ENCODE assay signal across 14 cellular contexts in the genomic region with DNA sequence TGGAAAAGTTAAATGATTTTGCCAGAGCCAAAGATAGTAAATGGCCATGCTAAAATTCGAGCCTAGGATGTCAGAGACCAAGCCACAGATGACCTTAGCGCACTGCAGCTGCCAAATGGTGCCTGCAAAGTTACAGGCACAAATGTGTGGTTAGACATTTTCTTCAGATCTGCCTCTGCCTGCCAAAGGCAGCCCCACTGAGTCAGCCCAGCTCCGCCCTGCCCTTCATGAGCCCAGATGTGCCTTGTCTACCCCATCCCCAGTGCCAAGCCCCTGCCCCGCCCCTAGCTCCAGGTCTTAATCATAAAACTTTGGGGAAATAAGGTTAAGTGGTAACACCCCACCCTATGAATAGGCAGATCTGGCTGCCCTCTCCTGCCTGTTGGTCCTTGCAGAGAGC.
"Had no signal": no experiment of that assay in that cellular context is flagged by ENCODE, and none has a peak within 500 bp of the region (broad histone marks: within the 10 kb centered on the region; RNA-seq: fewer than 3 reads in every experiment).

No MANE protein-coding gene starts in this region.

- H3K27ac Mint-ChIP-seq: activated naive CD8-positive, alpha-beta T cell treated with anti-CD3 and anti-CD28 coated beads, Interleukin-2, amount 10 ng/mL, durations not matched to agents 7 days and 5 days had no signal

- H3K4me1 ChIP-seq: prostate gland, tibial nerve had no signal

- H3K36me3 Mint-ChIP-seq: brain had no signal

- H3K27me3 ChIP-seq: tibial nerve had no signal

- H3K36me3 ChIP-seq: prostate gland, tibial nerve had no signal

- H3K9me3 ChIP-seq: prostate gland had no signal

- H3K27me3 Mint-ChIP-seq: activated naive CD8-positive, alpha-beta T cell treated with anti-CD3 and anti-CD28 coated beads, Interleukin-2, amount 10 ng/mL, durations not matched to agents 7 days and 5 days; brain had no signal

- H3K4me1 Mint-ChIP-seq: activated naive CD8-positive, alpha-beta T cell treated with anti-CD3 and anti-CD28 coated beads, Interleukin-2, amount 10 ng/mL, durations not matched to agents 7 days and 5 days had no signal

- H3K27ac ChIP-seq: prostate gland, tibial nerve had no signal

- ATAC-seq: activated CD4-positive, CD25-positive, alpha-beta regulatory T cell treated with anti-CD3 and anti-CD28 coated beads, Interleukin-2, amount 50 U/mL, for 24 hours; right cardiac atrium had no signal

- DNase-seq: activated CD4-positive, alpha-beta T cell treated with anti-CD3 and anti-CD28 coated beads, Interleukin-2, amount 50 U/mL, for 1 hour; activated naive CD4-positive, alpha-beta T cell; activated naive CD8-positive, alpha-beta T cell treated with anti-CD3 and anti-CD28 coated beads, Interleukin-2, amount 10 ng/mL, durations not matched to agents 7 days and 5 days; cerebellar nuclear complex; effector CD8-positive, alpha-beta T cell; hippocampal formation; right cardiac atrium; small intestine; stimulated activated CD4-positive, alpha-beta T cell treated with anti-CD3 and anti-CD28 coated beads, Interleukin-4, amount 100 ng/mL, for 24 hours; stimulated activated naive CD4-positive, alpha-beta T cell had no signal

- H3K4me3 Mint-ChIP-seq: activated naive CD8-positive, alpha-beta T cell treated with anti-CD3 and anti-CD28 coated beads, Interleukin-2, amount 10 ng/mL, durations not matched to agents 7 days and 5 days; brain had no signal

- H3K9me3 Mint-ChIP-seq: activated naive CD8-positive, alpha-beta T cell treated with anti-CD3 and anti-CD28 coated beads, Interleukin-2, amount 10 ng/mL, durations not matched to agents 7 days and 5 days had no signal

- H3K4me3 ChIP-seq: prostate gland, tibial nerve had no signal
